In the genomic region with DNA sequence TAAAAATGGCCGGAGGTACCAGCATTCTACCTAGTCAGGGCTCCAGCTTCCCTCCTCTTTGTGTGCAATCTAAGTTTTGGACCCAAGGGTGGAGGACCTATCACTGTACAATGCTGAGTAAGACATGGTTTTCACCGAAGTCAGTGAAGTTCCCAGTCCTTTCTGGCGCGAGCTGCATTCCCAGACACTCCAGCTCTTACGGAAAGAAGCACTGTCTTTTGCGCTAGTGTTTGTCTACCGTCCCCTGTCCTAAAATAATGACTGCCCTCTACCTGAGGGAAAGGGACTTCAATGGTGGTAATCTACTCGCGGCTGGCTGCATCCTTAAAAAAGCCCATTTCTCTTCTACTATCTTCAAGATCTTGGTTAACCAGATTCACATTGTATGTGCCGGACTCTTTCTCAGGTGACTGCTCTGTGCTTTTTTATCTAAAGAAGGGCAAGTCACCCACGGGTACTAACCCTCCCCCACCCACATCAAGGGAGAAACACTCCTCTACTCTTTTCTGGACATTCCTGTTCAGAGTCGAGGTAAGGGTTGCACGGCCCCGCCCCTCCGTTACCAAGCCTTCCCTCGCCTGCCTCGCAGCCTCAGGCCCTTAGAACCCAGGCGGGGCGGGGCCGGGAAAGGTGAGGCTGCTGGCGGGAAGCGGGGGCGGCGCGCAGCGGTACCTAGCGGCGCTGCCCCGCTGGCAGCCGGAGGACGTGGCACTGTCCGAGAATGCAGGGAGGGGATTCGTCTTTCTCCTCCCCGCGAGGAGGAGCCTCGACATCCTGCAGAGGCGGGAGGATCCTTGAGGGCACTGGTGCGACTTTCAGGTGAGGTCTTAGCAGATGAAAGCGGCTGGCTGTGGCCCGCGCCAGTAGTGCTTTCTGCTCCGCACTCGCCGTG, we compare ENCODE assay signal across 7 cellular contexts.
DNase-seq lines count a peak whose midpoint lies in the region; ATAC-seq, FAIRE-seq and TF ChIP-seq lines count a peak whose summit lies in the region.
"Not testable (repeated sequence)": the region's sequence is repeated elsewhere in the genome, so short reads cannot be mapped to it uniquely, and the experiment has no call there.

No MANE protein-coding gene starts in this region.

- peak overlapping the region in 20 of 21 experiments; percentile 18 to 84 (median 66) for H3K27ac ChIP-seq in skin epidermis

- ATAC-seq in GM19023 (IDR thresholded peaks at IDR 0.05; ENCODE audit: unreplicated experiment) (peak; percentile 72), HG03159 (IDR thresholded peaks at IDR 0.05; ENCODE audit: unreplicated experiment) (peak; percentile 66)

- TF ChIP-seq CTCF in bronchial epithelial cell (IDR thresholded peaks at IDR 0.05; ENCODE audit: insufficient read depth, low read length, severe bottlenecking) = not testable (repeated sequence)

- not testable (repeated sequence) for H3K36me3 ChIP-seq in bronchial epithelial cell (ENCODE audit: control insufficient read depth, insufficient read depth, low read length)

- not testable (repeated sequence) for FAIRE-seq in bronchial epithelial cell (lab: Jason Lieb, UNC)

- H3K27me3 ChIP-seq in bronchial epithelial cell (ENCODE audit: control insufficient read depth, insufficient read depth, low read length) = not testable (repeated sequence)

- DNase-seq in NCI-H2227 treated with DMSO at 0.1 percent for 48 hours (lab: John Stamatoyannopoulos, UW) (peak; percentile 27), bronchial epithelial cell (ENCODE audit: low read depth) (peak; percentile 89), islet precursor cell (peak; percentile 94)
- peak in 3 of 4 experiments; percentile 26 to 49 (median 27) for DNase-seq in activated CD4-positive, CD25-positive, alpha-beta regulatory T cell (lab: John Stamatoyannopoulos, UW)

- H3K4me3 ChIP-seq in bronchial epithelial cell (ENCODE audit: low read depth, low read length) (peak overlapping the region; percentile 44), skin epidermis (peak overlapping the region; percentile 40 to 63 (median 54))

Comparison
In these comparisons a context has a peak if more than half of its experiments do, and no peak if none do; other contexts are left out.
1. Peak in every context shown above with its lines: DNase-seq, ATAC-seq, H3K4me3 ChIP-seq and H3K27ac ChIP-seq.
2. DNase-seq: peak in every context shown above with its lines; median percentile 94 in islet precursor cell; 89 in bronchial epithelial cell; 27 in NCI-H2227 treated with DMSO at 0.1 percent for 48 hours; 27 in activated CD4-positive, CD25-positive, alpha-beta regulatory T cell.